Comparison of ENCODE assay signal across 38 cellular contexts in genomic region chr2:158760887-158761286, GRCh38. TPM values are rescaled to one million over a fixed set of nuclear protein-coding genes. Genes with fewer than 3 reads are reported as not detected.
DNase-seq lines count a peak whose midpoint lies in the region; ATAC-seq, FAIRE-seq and TF ChIP-seq lines count a peak whose summit lies in the region.
"Had no signal": no experiment of that assay in that cellular context is flagged by ENCODE, and none has a peak within 500 bp of the region (broad histone marks: within the 10 kb centered on the region; RNA-seq: fewer than 3 reads in every experiment).

No MANE protein-coding gene starts in this region.

- no peak overlapping the region for H3K4me3 Mint-ChIP-seq in T-helper 17 cell
- H3K4me3 Mint-ChIP-seq: activated CD4-positive, alpha-beta T cell treated with anti-CD3 and anti-CD28 coated beads, Interleukin-2, amount 10 ng/mL, durations not matched to agents 24 days and 14 days; brain; CD4-positive, alpha-beta memory T cell; natural killer cell treated with Interleukin-12 subunit alpha and Interleukin-12 subunit beta and Interleukin-15 and Interleukin-18, amount 100 ng/mL, for 72 hours; stimulated activated naive CD8-positive, alpha-beta T cell treated with anti-CD3 and anti-CD28 coated beads, Interleukin-15, Interleukin-2, amounts not matched to agents 100 ng/mL and 50 ng/mL, for 24 hours had no signal

- no peak overlapping the region for H3K9ac ChIP-seq in HepG2 (ENCODE audit: insufficient read depth, low read depth, low read length)

- H3K4me1 Mint-ChIP-seq in T-helper 17 cell, result no peaks in the 10 kb centered on the region
- H3K4me1 Mint-ChIP-seq: activated CD4-positive, alpha-beta T cell treated with anti-CD3 and anti-CD28 coated beads, Interleukin-2, amount 10 ng/mL, durations not matched to agents 24 days and 14 days; brain; CD4-positive, alpha-beta memory T cell had no signal

- FAIRE-seq in HepG2 (lab: Jason Lieb, UNC), result no peak
- FAIRE-seq: colon, endothelial cell of umbilical vein, GM12891, HTR-8/SVneo, islet of Langerhans had no signal

- no peaks in the 10 kb centered on the region for H3K36me3 Mint-ChIP-seq in T-helper 17 cell (ENCODE audit: low read depth)
- H3K36me3 Mint-ChIP-seq: brain; CD4-positive, alpha-beta memory T cell; natural killer cell treated with Interleukin-12 subunit alpha and Interleukin-12 subunit beta and Interleukin-15 and Interleukin-18, amount 100 ng/mL, for 72 hours had no signal

- no peaks in the 10 kb centered on the region for H3K79me2 ChIP-seq in HepG2 (ENCODE audit: insufficient read depth, low read length)

- no peak for TF ChIP-seq POLR2A in right lobe of liver (IDR thresholded peaks at IDR 0.05)
- TF ChIP-seq POLR2A in HepG2 (IDR thresholded peaks at IDR 0.05; ENCODE audit: insufficient read depth in 1 of 2, low read depth in 2 of 2, low read length in 2 of 2), result no peak

- no peak overlapping the region for H3K4me2 ChIP-seq in HepG2 (ENCODE audit: low read depth, low read length)

- intact Hi-C loops in right lobe of liver (cut with DNase I) (no loop called here), HepG2 (cut with micrococcal nuclease; ENCODE audit: unreplicated experiment) (no loop called here), left cardiac atrium (cut with DNase I) (no loop called here)

- no TSS peak for BruUV-seq in HepG2 (replicated peaks; lab: Mats Ljungman, UMichigan)

- no peak overlapping the region for H3K27ac Mint-ChIP-seq in T-helper 17 cell
- H3K27ac Mint-ChIP-seq: activated CD4-positive, alpha-beta T cell treated with anti-CD3 and anti-CD28 coated beads, Interleukin-2, amount 10 ng/mL, durations not matched to agents 24 days and 14 days; activated T-helper 2 cell treated with anti-CD3 and anti-CD28 coated beads, Interferon-gamma antibody, Interleukin-2, Interleukin-4, amounts not matched to agents 10 μg/mL and 5 μg/mL and 100 μg/mL, durations not matched to agents 14 hours and 24 hours and 36 hours; brain; CD4-positive, alpha-beta memory T cell; natural killer cell treated with Interleukin-12 subunit alpha and Interleukin-12 subunit beta and Interleukin-15 and Interleukin-18, amount 100 ng/mL, for 72 hours; stimulated activated naive CD8-positive, alpha-beta T cell treated with anti-CD3 and anti-CD28 coated beads, Interleukin-15, Interleukin-2, amounts not matched to agents 100 ng/mL and 50 ng/mL, for 24 hours had no signal

- in situ Hi-C loops in HepG2 (cut with HindIII; ENCODE audit: extremely low pct_ligation_motif_present, low pct_unique_long_range_greater_than_20kb), result no loop called here

- TF ChIP-seq EP300 in HepG2 (IDR thresholded peaks at IDR 0.05; ENCODE audit: low read depth in 2 of 2, low read length in 2 of 2) (no peak), HepG2 (CRISPR knock-in tag; IDR thresholded peaks at IDR 0.05; ENCODE audit: borderline replicate concordance) (no peak)

- CTCF ChIA-PET in HepG2 (lab: Yijun Ruan, JAX; ENCODE audit: low intra/inter-chr PET ratio, low total read pairs), result no interaction called here

- POLR2A ChIA-PET in HepG2 (lab: Yijun Ruan, JAX), result no interaction called here

- TF ChIP-seq CTCF in right lobe of liver (IDR thresholded peaks at IDR 0.05) (no peak), HepG2 (CRISPR knock-in tag; IDR thresholded peaks at IDR 0.05) (no peak)

- no peaks in the 10 kb centered on the region for H3K9me3 ChIP-seq in right lobe of liver
- H3K9me3 ChIP-seq in HepG2 (ENCODE audit: low read length), result no peaks in the 10 kb centered on the region
- no peaks in the 10 kb centered on the region for H3K9me3 ChIP-seq in T-helper 17 cell (ENCODE audit: control insufficient read depth, low read length, poor library complexity, severe bottlenecking)
- H3K9me3 ChIP-seq: Peyer's patch, SJCRH30, thoracic aorta, uterus had no signal

- H3K27me3 ChIP-seq in right lobe of liver, result no peaks in the 10 kb centered on the region
- H3K27me3 ChIP-seq in HepG2 (ENCODE audit: control insufficient read depth in 1 of 2, insufficient read depth in 2 of 2, low read length in 2 of 2), result peaks cover 0 to 7% of the 10 kb centered on the region in 2 experiments; a peak in 3 of 5 replicates
- H3K27me3 ChIP-seq: Peyer's patch, SJCRH30, uterus had no signal

- 14% methylated on average over 1 of the region's 1 CpG for WGBS in right lobe of liver (ENCODE audit: insufficient coverage, low coverage, low lambda C conversion rate, missing lambda C conversion rate)
- WGBS in HepG2 (ENCODE audit: low lambda C conversion rate), result 0% methylated on average over 1 of the region's 1 CpG

- no peak for DNase-seq in right lobe of liver
- no peak for DNase-seq in HepG2 (ENCODE audit: low spot score)
- peak; percentile 85 for DNase-seq in cerebellum (ENCODE audit: low spot score)
- no peak for DNase-seq in left cardiac atrium
- no peak for DNase-seq in NOMO-1 treated with dmso at 0.1 percent for 144 hours (lab: John Stamatoyannopoulos, UW; ENCODE audit: unreplicated experiment)
- DNase-seq in stimulated activated CD4-positive, alpha-beta T cell treated with anti-CD3 and anti-CD28 coated beads, Interleukin-4, amount 100 ng/mL, for 24 hours, result no peak
- DNase-seq in COLO829 (ENCODE audit: low spot score), result no peak
- no peak for DNase-seq in T-helper 17 cell
- DNase-seq: activated CD4-positive, alpha-beta T cell treated with anti-CD3 and anti-CD28 coated beads, Interleukin-2, amount 10 ng/mL, durations not matched to agents 24 days and 14 days; activated CD8-positive, alpha-beta memory T cell treated with anti-CD3 and anti-CD28 coated beads for 24 hours; activated naive CD4-positive, alpha-beta T cell treated with anti-CD3 and anti-CD28 coated beads, Interleukin-2, amount 50 U/mL, for 16 hours; activated T-cell treated with anti-CD3 and anti-CD28 coated beads for 4 hours; CD4-positive, alpha-beta memory T cell; DMS153; H7; KBM-7; midbrain; NCI-H1105; NCI-H187; NCI-H69; Peyer's patch; SJCRH30; stimulated activated CD4-positive, alpha-beta T cell treated with anti-CD3 and anti-CD28 coated beads, Interleukin-2, amount 100 ng/mL, for 24 hours; stimulated activated CD8-positive, alpha-beta memory T cell treated with anti-CD3 and anti-CD28 coated beads, Interleukin-4, amount 100 ng/mL, for 48 hours; T1000; uterus; WERI-Rb-1 had no signal

- H3K27me3 Mint-ChIP-seq in T-helper 17 cell, result peaks cover 34% of the 10 kb centered on the region
- H3K27me3 Mint-ChIP-seq: natural killer cell treated with Interleukin-12 subunit alpha and Interleukin-12 subunit beta and Interleukin-15 and Interleukin-18, amount 100 ng/mL, for 72 hours had no signal

- no peaks in the 10 kb centered on the region for H4K20me1 ChIP-seq in HepG2 (ENCODE audit: insufficient read depth, low read length)

- peak in 3 of 4 donors; percentile 28 to 64 (median 29) for ATAC-seq in right lobe of liver
- no peak for ATAC-seq in HepG2
- peak; percentile 27 to 32 for ATAC-seq in left cardiac atrium
- ATAC-seq in T-helper 17 cell, result no peak
- ATAC-seq: natural killer cell treated with Interleukin-12 subunit alpha and Interleukin-12 subunit beta and Interleukin-15 and Interleukin-18, amount 100 ng/mL, for 72 hours had no signal

- H3K4me3 ChIP-seq in right lobe of liver, result no peak overlapping the region
- no peak overlapping the region for H3K4me3 ChIP-seq in HepG2 (replicated peaks in 1 of 3; ENCODE audit: insufficient read depth in 1 of 3, low read depth in 2 of 3, low read length in 3 of 3)
- H3K4me3 ChIP-seq: Peyer's patch, SJCRH30, thoracic aorta, uterus had no signal

- no peak for TF ChIP-seq RAD21 in HepG2 (CRISPR knock-in tag; IDR thresholded peaks at IDR 0.05)

- H3K27ac ChIP-seq in right lobe of liver (no peak overlapping the region), HepG2 (ENCODE audit: extremely low read length, insufficient read depth, low read length) (no peak overlapping the region)
- H3K27ac ChIP-seq: Peyer's patch, SJCRH30, thoracic aorta, uterus had no signal

- H3K36me3 ChIP-seq in right lobe of liver (no peaks in the 10 kb centered on the region), HepG2 (replicated peaks in 1 of 2; ENCODE audit: control insufficient read depth in 1 of 2, insufficient read depth in 2 of 2, low read length in 2 of 2) (no peaks in the 10 kb centered on the region)
- H3K36me3 ChIP-seq: Peyer's patch, SJCRH30, thoracic aorta, uterus, WERI-Rb-1 had no signal

- H3K4me1 ChIP-seq in right lobe of liver, result no peaks in the 10 kb centered on the region
- no peaks in the 10 kb centered on the region for H3K4me1 ChIP-seq in HepG2 (ENCODE audit: insufficient read depth, low read length)
- H3K4me1 ChIP-seq: Peyer's patch, SJCRH30, uterus had no signal

- H2AFZ ChIP-seq in HepG2 (ENCODE audit: low read length), result no peak overlapping the region

RNA-seq across cellular contexts. Expression of gene DAPL1, which starts 34.2 kb away (rescaled TPM):
- total RNA-seq in right lobe of liver (not detected), HepG2 (2016; rRNA removed; fragmentation: Illumina TruSeq; extraction: Trizol) (not detected in 2 replicates), cerebellum (1.6 TPM), left cardiac atrium (not detected), T-helper 17 cell (not detected)
- not detected in 2 replicates for total RNA-seq in HepG2 (2016; cell fraction: cytosol; rRNA removed; fragmentation: Illumina TruSeq; extraction: Trizol; ENCODE audit: low read depth)
- not detected in 2 replicates for total RNA-seq in HepG2 (2016; cell fraction: insoluble cytoplasmic fraction; rRNA removed; fragmentation: Illumina TruSeq; extraction: Trizol)
- not detected in 2 replicates for total RNA-seq in HepG2 (2016; cell fraction: membrane; rRNA removed; fragmentation: Illumina TruSeq; extraction: Trizol)
- total RNA-seq in HepG2 (2016; cell fraction: nucleus; rRNA removed; fragmentation: Illumina TruSeq; extraction: Trizol), result not detected in 2 replicates
- polyA plus RNA-seq in HepG2 (2011; rRNA removed), result not detected in 2 replicates
- not detected in 2 replicates for polyA plus RNA-seq in HepG2 (2011; cell fraction: cytosol; rRNA removed)
- not detected in 2 replicates for polyA plus RNA-seq in HepG2 (2011; cell fraction: nucleus; rRNA removed)
- polyA plus RNA-seq in HepG2 (2012), result not detected in 2 replicates
- polyA plus RNA-seq in HepG2 (2016; cell fraction: cytosol; fragmentation: Illumina TruSeq; extraction: Trizol; ENCODE audit: low read depth), result not detected in 2 replicates
- not detected in 2 replicates for polyA plus RNA-seq in HepG2 (2016; cell fraction: insoluble cytoplasmic fraction; fragmentation: Illumina TruSeq; extraction: Trizol; ENCODE audit: low read depth)
- not detected in 2 replicates for polyA plus RNA-seq in HepG2 (2016; cell fraction: membrane; fragmentation: Illumina TruSeq; extraction: Trizol; ENCODE audit: low read depth)
- polyA plus RNA-seq in HepG2 (2016; cell fraction: nucleus; fragmentation: Illumina TruSeq; extraction: Trizol; ENCODE audit: insufficient read depth, low read depth), result not detected in 2 replicates
- polyA minus RNA-seq in HepG2 (2011; rRNA and poly(A)+ RNA removed; ENCODE audit: low replicate concordance), result not detected in 2 replicates
- polyA minus RNA-seq in HepG2 (2011; cell fraction: cytosol; rRNA and poly(A)+ RNA removed), result not detected in 2 replicates
- polyA minus RNA-seq in HepG2 (2011; cell fraction: nucleus; rRNA and poly(A)+ RNA removed), result not detected in 2 replicates
- total RNA-seq: activated CD4-positive, alpha-beta T cell treated with anti-CD3 and anti-CD28 coated beads, Interleukin-2, amount 10 ng/mL, durations not matched to agents 24 days and 14 days; activated T-helper 2 cell treated with anti-CD3 and anti-CD28 coated beads, Interferon-gamma antibody, Interleukin-2, Interleukin-4, amounts not matched to agents 10 μg/mL and 5 μg/mL and 100 μg/mL, durations not matched to agents 14 hours and 24 hours and 36 hours; CD4-positive, alpha-beta memory T cell; endothelial cell of umbilical vein; H7; natural killer cell treated with Interleukin-12 subunit alpha and Interleukin-12 subunit beta and Interleukin-15 and Interleukin-18, amount 100 ng/mL, for 72 hours; osteocyte; Peyer's patch; SJCRH30; thoracic aorta; uterus had no signal
- polyA plus RNA-seq: CD4-positive, alpha-beta memory T cell; endothelial cell of umbilical vein had no signal

Comparison
In these comparisons a context has a peak if more than half of its experiments do, and no peak if none do; other contexts are left out.
1. ATAC-seq: peak in right lobe of liver (3 of 4) and left cardiac atrium (2 of 2); none in HepG2 (single experiment) and T-helper 17 cell (single experiment).